In the genomic region with DNA sequence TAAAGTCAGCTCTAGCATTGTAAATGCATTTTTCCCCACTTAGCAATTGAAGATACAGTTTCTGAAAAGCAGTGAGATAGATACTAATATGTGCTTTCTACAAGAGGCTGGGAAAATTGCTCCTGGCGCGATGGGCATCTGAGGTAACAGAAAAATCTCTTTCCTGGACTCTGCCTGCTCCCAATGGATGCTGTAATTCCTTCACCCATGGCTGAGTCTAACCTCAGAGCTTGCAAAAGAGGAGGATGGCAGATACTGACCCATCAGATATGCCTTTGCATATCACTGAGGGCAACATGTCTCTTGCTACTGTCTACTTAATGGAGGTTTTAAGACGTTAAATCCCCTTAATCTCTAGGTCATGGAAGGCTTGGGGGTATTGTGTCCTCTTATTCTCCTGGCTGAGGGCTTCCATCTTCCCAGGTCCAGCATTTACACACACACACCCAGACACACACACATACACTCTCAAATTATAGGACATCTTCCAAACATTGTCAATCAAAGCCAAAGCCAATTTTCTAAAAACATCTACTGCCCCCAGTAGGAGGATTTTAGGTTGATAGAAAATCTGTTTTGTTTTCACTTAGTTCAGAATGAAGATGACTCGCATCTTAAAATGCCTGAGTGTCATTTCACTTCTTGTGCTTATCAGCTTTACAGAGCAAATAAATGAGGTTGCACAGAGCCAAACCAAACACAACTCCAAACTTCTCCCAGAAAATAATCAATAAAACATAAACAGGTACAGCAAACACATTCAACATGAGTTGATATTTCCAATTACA, we compare ENCODE assay signal across 1 cellular context.
TF ChIP-seq lines count a peak whose summit lies in the region.

No MANE protein-coding gene starts in this region.

TF ChIP-seq in GM12878, 131 proteins besides CTCF, POLR2A, EP300 and RAD21:
- TF ChIP-seq PKNOX1 (IDR thresholded peaks at IDR 0.05) (0 out of 2 replicates have a peak, but pooled peaks have one; percentile 38), TCF3 (IDR thresholded peaks at IDR 0.05; ENCODE audit: borderline replicate concordance, insufficient read depth, low read depth, low read length) (no peak), SMC3 (IDR thresholded peaks at IDR 0.05; ENCODE audit: borderline replicate concordance, low read length) (peak; percentile 41; the same call in 1 of the 2 replicates)
